In genomic region chr19:13846533-13847032, GRCh38 we compare ENCODE assay signal across 8 cellular contexts. TPM values are rescaled to one million over a fixed set of nuclear protein-coding genes. Genes with fewer than 3 reads are reported as not detected.
DNase-seq lines count a peak whose midpoint lies in the region; ATAC-seq, FAIRE-seq and TF ChIP-seq lines count a peak whose summit lies in the region.

No MANE protein-coding gene starts in this region.

- TF ChIP-seq POLR2A in GM12891 (IDR thresholded peaks at IDR 0.05; ENCODE audit: low read depth, low read length) = no peak

- DNase-seq in GM12891 (ENCODE audit: insufficient read length, low spot score) (peak; percentile 90), NCI-H2196 (lab: John Stamatoyannopoulos, UW; ENCODE audit: unreplicated experiment) (peak; percentile 86), dermis microvascular lymphatic vessel endothelial cell (ENCODE audit: low read depth in 2 of 2) (peak; percentile 94 to 96), medulla oblongata (ENCODE audit: extremely low spot score) (peak; percentile 69), globus pallidus (ENCODE audit: low spot score) (no peak)
- peak; percentile 98 for DNase-seq in activated CD4-positive, alpha-beta T cell treated with anti-CD3 and anti-CD28 coated beads, Interleukin-2, amount 50 U/mL, for 1 hour
- peak; percentile 93 for DNase-seq in stimulated activated CD8-positive, alpha-beta memory T cell treated with anti-CD3 and anti-CD28 coated beads, Interleukin-15, amount 100 ng/mL, for 1 hour (ENCODE audit: low read depth)

- peak; percentile 96 for FAIRE-seq in GM12891 (lab: Jason Lieb, UNC)

- peak; percentile 43 for ATAC-seq in HG02588 (IDR thresholded peaks at IDR 0.05; ENCODE audit: unreplicated experiment)

TF ChIP-seq in GM12891, 5 proteins besides CTCF, POLR2A, EP300 and RAD21:
- peak; percentile 67 for TF ChIP-seq SPI1 (IDR thresholded peaks at IDR 0.05; ENCODE audit: low read depth, low read length)
- 0 out of 2 replicates have a peak, but pooled peaks have one; percentile 10 for TF ChIP-seq TAF1 (IDR thresholded peaks at IDR 0.05; ENCODE audit: low read depth, low read length)
- no peak for TF ChIP-seq POLR2AphosphoS5 (IDR thresholded peaks at IDR 0.05; ENCODE audit: low read depth, low read length)
- peak; percentile 12 for TF ChIP-seq PAX5 (IDR thresholded peaks at IDR 0.05; ENCODE audit: insufficient read depth, low read length, severe bottlenecking)
- peak; percentile 71 for TF ChIP-seq POU2F2 (IDR thresholded peaks at IDR 0.05; ENCODE audit: low read depth, low read length)

RNA-seq across cellular contexts. Expression of gene NANOS3, which starts 30.4 kb away (rescaled TPM):
- polyA plus RNA-seq in GM12891 (2012; ENCODE audit: low read depth, missing spikeins) = 2.0 TPM
- 0.25 TPM in 1 of 2 replicates, not detected in the other for total RNA-seq in dermis microvascular lymphatic vessel endothelial cell

RNA-seq across cellular contexts. Expression of gene ZSWIM4, which starts 51.3 kb away (rescaled TPM):
- polyA plus RNA-seq in GM12891 (2012; ENCODE audit: low read depth, missing spikeins) = 4.1 TPM
- total RNA-seq in dermis microvascular lymphatic vessel endothelial cell = 8.5 and 18.6 TPM in 2 replicates

RNA-seq across cellular contexts. Expression of gene BRME1, which starts 59.3 kb away (rescaled TPM):
- 0.56 TPM for polyA plus RNA-seq in GM12891 (2012; ENCODE audit: low read depth, missing spikeins)
- total RNA-seq in dermis microvascular lymphatic vessel endothelial cell = 0.25 and 0.39 TPM in 2 replicates

RNA-seq across cellular contexts. Expression of gene CC2D1A, which starts 59.4 kb away (rescaled TPM):
- 11.5 TPM for polyA plus RNA-seq in GM12891 (2012; ENCODE audit: low read depth, missing spikeins)
- 3.7 and 5.6 TPM in 2 replicates for total RNA-seq in dermis microvascular lymphatic vessel endothelial cell
